Comparison of ENCODE assay signal across 8 cellular contexts in the genomic region with DNA sequence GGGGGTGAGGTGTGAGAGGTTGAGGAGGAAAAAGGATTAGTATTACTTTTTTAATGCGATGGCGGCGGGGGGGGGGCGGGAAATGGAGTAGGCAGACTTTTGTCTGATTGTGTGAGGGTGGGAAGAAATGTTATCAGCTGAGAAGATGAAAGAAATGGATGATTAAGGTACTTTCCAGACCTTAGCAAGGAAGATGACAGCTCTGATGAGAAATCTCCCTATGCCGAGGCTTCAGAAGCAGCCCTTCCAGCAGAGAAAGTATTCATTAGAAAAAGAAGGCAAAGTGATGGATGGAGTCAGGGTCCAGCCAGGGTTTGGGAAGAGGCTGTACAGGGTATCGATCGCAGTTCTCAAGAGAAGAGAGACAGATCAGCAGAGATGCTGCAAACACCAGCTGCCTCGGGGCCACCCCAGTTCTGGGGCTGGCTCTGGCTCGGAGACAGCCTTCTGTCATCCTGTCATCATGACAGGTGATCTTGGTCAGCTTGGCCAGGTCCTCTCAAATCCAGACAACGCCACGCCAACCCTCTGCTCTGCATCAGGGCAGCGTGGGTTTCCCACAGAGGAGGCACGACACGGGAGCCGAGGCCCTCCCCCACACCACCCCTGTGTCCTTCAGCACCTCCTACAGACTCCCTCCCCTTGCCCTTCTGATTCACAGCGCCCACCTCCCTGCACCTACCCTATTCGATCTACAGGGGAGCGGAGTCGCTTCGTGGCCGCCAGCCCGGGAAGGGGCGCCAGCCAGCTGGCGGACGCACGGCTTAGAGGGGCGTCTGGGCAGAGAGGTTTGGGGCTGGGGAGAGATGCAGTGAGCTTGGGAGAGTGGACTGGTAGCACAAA. TPM values are rescaled to one million over a fixed set of nuclear protein-coding genes. Genes with fewer than 3 reads are reported as not detected.
DNase-seq lines count a peak whose midpoint lies in the region; ATAC-seq and TF ChIP-seq lines count a peak whose summit lies in the region.

No MANE protein-coding gene starts in this region.

- DNase-seq in G401 (ENCODE audit: low spot score) (peak; percentile 74), endodermal cell (no peak), NCI-H187 (lab: John Stamatoyannopoulos, UW) (no peak)
- peak; percentile 41 for DNase-seq in activated CD4-positive, alpha-beta T cell treated with anti-CD3 and anti-CD28 coated beads for 48 hours

- peak; percentile 13 for ATAC-seq in GM21717 (IDR thresholded peaks at IDR 0.05; ENCODE audit: unreplicated experiment)

- in situ Hi-C loops in G401 (cut with HindIII; ENCODE audit: low sequenced_read_pairs): no loop called here

- H3K27me3 ChIP-seq in endodermal cell (ENCODE audit: control insufficient read depth, insufficient read depth, low read length, poor library complexity, severe bottlenecking) (peaks cover 13% of the 10 kb centered on the region), muscle layer of duodenum (ENCODE audit: low read depth, low read length) (no peaks in the 10 kb centered on the region)

- peaks cover 3% of the 10 kb centered on the region for H3K36me3 Mint-ChIP-seq in endodermal cell (ENCODE audit: low read depth)

- no peak overlapping the region for H3K9ac ChIP-seq in endodermal cell (ENCODE audit: extremely low read depth, low read length, poor library complexity, severe bottlenecking)

- no peaks in the 10 kb centered on the region for H3K9me3 Mint-ChIP-seq in endodermal cell

- TF ChIP-seq CTCF in endodermal cell (conservative IDR thresholded peaks at IDR 0.05): peak; percentile 58

- H3K27ac Mint-ChIP-seq in endodermal cell: peak overlapping the region; percentile 92

- H3K4me3 ChIP-seq in endodermal cell (ENCODE audit: low read length): peak overlapping the region; percentile 88
- peak overlapping the region; percentile 81 to 85 for H3K4me3 ChIP-seq in muscle layer of duodenum (ENCODE audit: low read depth in 1 of 2, low read length in 2 of 2)
- peak overlapping the region; percentile 41 for H3K4me3 ChIP-seq in urinary bladder (ENCODE audit: low read depth, low read length)

- H3K27ac ChIP-seq in KOPT-K1 (ENCODE audit: low read depth, low read length, poor library complexity, severe bottlenecking) (peak overlapping the region; percentile 36), endodermal cell (ENCODE audit: low read depth, low read length) (no peak overlapping the region), muscle layer of duodenum (ENCODE audit: low read length) (no peak overlapping the region), urinary bladder (ENCODE audit: low read depth) (no peak overlapping the region)

- peak overlapping the region; percentile 81 for H3K4me3 Mint-ChIP-seq in endodermal cell

- H3K4me1 Mint-ChIP-seq in endodermal cell: peaks cover 26% of the 10 kb centered on the region

- H3K4me1 ChIP-seq in endodermal cell (ENCODE audit: control insufficient read depth, insufficient read depth, low read length) (peaks cover 6% of the 10 kb centered on the region), muscle layer of duodenum (ENCODE audit: control insufficient read depth in 1 of 2, insufficient read depth in 2 of 2, low read length in 2 of 2) (peaks cover 9 to 21% of the 10 kb centered on the region in 2 donors), urinary bladder (ENCODE audit: insufficient read depth) (no peaks in the 10 kb centered on the region)

- 14 to 30% methylated on average over 11 to 23 of the region's 27 CpGs for WGBS in endodermal cell (ENCODE audit: insufficient coverage in 1 of 2, insufficient read length in 1 of 2), 2 experiments
- WGBS in urinary bladder: 6% methylated on average over 27 of the region's 27 CpGs

- H3K9me3 ChIP-seq in KOPT-K1 (ENCODE audit: insufficient read depth, low read length, poor library complexity, severe bottlenecking): no peaks in the 10 kb centered on the region
- H3K9me3 ChIP-seq in endodermal cell (ENCODE audit: control insufficient read depth, low read length): no peaks in the 10 kb centered on the region
- H3K9me3 ChIP-seq in muscle layer of duodenum (ENCODE audit: control insufficient read depth in 1 of 2, low read length in 2 of 2): no peaks in the 10 kb centered on the region

- H3K27me3 Mint-ChIP-seq in endodermal cell (ENCODE audit: insufficient read depth): peaks cover 10% of the 10 kb centered on the region

- peaks cover 18% of the 10 kb centered on the region; the same call in 1 of the 2 replicates for H3K36me3 ChIP-seq in KOPT-K1 (ENCODE audit: insufficient read depth, low read length)
- no peaks in the 10 kb centered on the region for H3K36me3 ChIP-seq in endodermal cell (ENCODE audit: control insufficient read depth, insufficient read depth, low read length)
- peaks cover 0 to 21% of the 10 kb centered on the region in 2 donors for H3K36me3 ChIP-seq in muscle layer of duodenum (ENCODE audit: control insufficient read depth in 1 of 2, insufficient read depth in 2 of 2, low read length in 2 of 2)
- no peaks in the 10 kb centered on the region for H3K36me3 ChIP-seq in urinary bladder (ENCODE audit: insufficient read depth)

RNA-seq across cellular contexts. Expression of gene ATXN7L2, which starts 0.7 kb away (rescaled TPM):
- total RNA-seq in G401 (2014; rRNA removed; shearing (Covaris generic)): 2.9 and 6.8 TPM in 2 replicates
- total RNA-seq in endodermal cell (1 to 10 TPM; 5.1 to 6.1 TPM), urinary bladder (2.0 TPM)
- 13.4 TPM for polyA plus RNA-seq in endodermal cell (2013, experiment 1 of 2)
- polyA plus RNA-seq in endodermal cell (2013, experiment 2 of 2): 9.5 TPM
- 4.0 TPM for polyA plus RNA-seq in urinary bladder

RNA-seq across cellular contexts. Expression of gene CYB561D1, which starts 10.9 kb away (rescaled TPM):
- 0.31 and 3.1 TPM in 2 replicates for total RNA-seq in G401 (2014; rRNA removed; shearing (Covaris generic))
- total RNA-seq in endodermal cell (1 to 10 TPM; 4.8 to 6.5 TPM), urinary bladder (4.0 TPM)
- 6.7 TPM for polyA plus RNA-seq in endodermal cell (2013, experiment 1 of 2)
- 6.3 TPM for polyA plus RNA-seq in endodermal cell (2013, experiment 2 of 2)
- polyA plus RNA-seq in urinary bladder: 9.4 TPM

RNA-seq across cellular contexts. Expression of gene SYPL2, which starts 16.7 kb away (rescaled TPM):
- total RNA-seq in G401 (2014; rRNA removed; shearing (Covaris generic)): not detected in 2 replicates
- total RNA-seq in endodermal cell (under 1 TPM in 1 of 2 donors, not detected in 1; 0.64 TPM), urinary bladder (2.4 TPM)
- polyA plus RNA-seq in endodermal cell (2013, experiment 1 of 2): 0.25 TPM
- polyA plus RNA-seq in endodermal cell (2013, experiment 2 of 2): 0.08 TPM
- 4.5 TPM for polyA plus RNA-seq in urinary bladder

RNA-seq across cellular contexts. Expression of gene AMIGO1, which starts 26.5 kb away (rescaled TPM):
- 0.07 and 0.25 TPM in 2 replicates for total RNA-seq in G401 (2014; rRNA removed; shearing (Covaris generic))
- total RNA-seq in endodermal cell: 1 to 10 TPM; 2.4 to 2.7 TPM
- 5.0 TPM for polyA plus RNA-seq in endodermal cell (2013, experiment 1 of 2)
- 4.6 TPM for polyA plus RNA-seq in endodermal cell (2013, experiment 2 of 2)
- 2.9 TPM for total RNA-seq in urinary bladder
- 6.4 TPM for polyA plus RNA-seq in urinary bladder

RNA-seq across cellular contexts. Expression of gene GPR61, which starts 56.7 kb away (rescaled TPM):
- total RNA-seq in G401 (2014; rRNA removed; shearing (Covaris generic)): not detected in 2 replicates
- under 1 TPM in 1 of 2 donors, not detected in 1; 0.93 TPM for total RNA-seq in endodermal cell
- polyA plus RNA-seq in endodermal cell (2013, experiment 1 of 2): 0.46 TPM
- polyA plus RNA-seq in endodermal cell (2013, experiment 2 of 2): not detected
- total RNA-seq in urinary bladder: 0.11 TPM
- polyA plus RNA-seq in urinary bladder: not detected

Comparison
In these comparisons a context has a peak if more than half of its experiments do, and no peak if none do; other contexts are left out.
1. DNase-seq: peak in G401 (single experiment) and activated CD4-positive, alpha-beta T cell treated with anti-CD3 and anti-CD28 coated beads for 48 hours (single experiment); none in endodermal cell (single experiment) and NCI-H187 (0 of 2).
2. Peak in every context shown above with its lines, with median percentiles within 50 percentile points of each other: H3K4me3 ChIP-seq.